ENCODE assay signal across 1 cellular context in the genomic region with DNA sequence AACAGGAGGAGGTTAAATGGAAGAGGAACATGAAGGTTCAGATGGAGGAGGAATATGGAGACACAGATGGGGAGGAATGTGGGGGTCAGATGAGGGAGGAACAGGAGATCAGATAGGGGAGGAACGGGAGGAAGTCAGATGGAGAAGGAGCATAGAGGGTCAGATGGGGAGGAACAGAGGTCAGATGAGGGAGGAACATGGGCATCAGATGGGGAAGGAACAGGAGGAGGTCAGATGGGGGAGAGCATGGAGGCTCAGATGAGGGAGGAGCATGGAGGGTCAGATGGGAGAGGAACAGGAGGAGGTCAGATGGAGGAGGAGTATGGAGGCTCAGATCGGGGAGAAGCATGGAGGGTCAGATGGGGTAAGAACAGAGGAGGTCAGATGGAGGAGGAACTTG.
A peak's percentile ranks its signal among the peaks of the same experiment; 100 is the strongest.
TF ChIP-seq lines count a peak whose summit lies in the region.

No MANE protein-coding gene starts in this region.

TF ChIP-seq in HepG2, 621 proteins besides CTCF, POLR2A, EP300 and RAD21 (continued from another document):
- TF ChIP-seq, protein P1, sequence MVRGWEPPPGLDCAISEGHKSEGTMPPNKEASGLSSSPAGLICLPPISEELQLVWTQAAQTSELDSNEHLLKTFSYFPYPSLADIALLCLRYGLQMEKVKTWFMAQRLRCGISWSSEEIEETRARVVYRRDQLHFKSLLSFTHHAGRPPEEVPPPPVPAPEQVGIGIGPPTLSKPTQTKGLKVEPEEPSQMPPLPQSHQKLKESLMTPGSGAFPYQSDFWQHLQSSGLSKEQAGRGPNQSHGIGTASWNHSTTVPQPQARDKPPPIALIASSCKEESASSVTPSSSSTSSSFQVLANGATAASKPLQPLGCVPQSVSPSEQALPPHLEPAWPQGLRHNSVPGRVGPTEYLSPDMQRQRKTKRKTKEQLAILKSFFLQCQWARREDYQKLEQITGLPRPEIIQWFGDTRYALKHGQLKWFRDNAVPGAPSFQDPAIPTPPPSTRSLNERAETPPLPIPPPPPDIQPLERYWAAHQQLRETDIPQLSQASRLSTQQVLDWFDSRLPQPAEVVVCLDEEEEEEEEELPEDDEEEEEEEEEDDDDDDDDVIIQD (CRISPR knock-in tag; IDR thresholded peaks at IDR 0.05; ENCODE audit: low read depth), result no peak
- TF ChIP-seq MEIS2 (CRISPR knock-in tag; IDR thresholded peaks at IDR 0.05), result no peak
- no peak for TF ChIP-seq POLR2G (IDR thresholded peaks at IDR 0.05; ENCODE audit: low read depth, low read length)
- TF ChIP-seq, protein P2, sequence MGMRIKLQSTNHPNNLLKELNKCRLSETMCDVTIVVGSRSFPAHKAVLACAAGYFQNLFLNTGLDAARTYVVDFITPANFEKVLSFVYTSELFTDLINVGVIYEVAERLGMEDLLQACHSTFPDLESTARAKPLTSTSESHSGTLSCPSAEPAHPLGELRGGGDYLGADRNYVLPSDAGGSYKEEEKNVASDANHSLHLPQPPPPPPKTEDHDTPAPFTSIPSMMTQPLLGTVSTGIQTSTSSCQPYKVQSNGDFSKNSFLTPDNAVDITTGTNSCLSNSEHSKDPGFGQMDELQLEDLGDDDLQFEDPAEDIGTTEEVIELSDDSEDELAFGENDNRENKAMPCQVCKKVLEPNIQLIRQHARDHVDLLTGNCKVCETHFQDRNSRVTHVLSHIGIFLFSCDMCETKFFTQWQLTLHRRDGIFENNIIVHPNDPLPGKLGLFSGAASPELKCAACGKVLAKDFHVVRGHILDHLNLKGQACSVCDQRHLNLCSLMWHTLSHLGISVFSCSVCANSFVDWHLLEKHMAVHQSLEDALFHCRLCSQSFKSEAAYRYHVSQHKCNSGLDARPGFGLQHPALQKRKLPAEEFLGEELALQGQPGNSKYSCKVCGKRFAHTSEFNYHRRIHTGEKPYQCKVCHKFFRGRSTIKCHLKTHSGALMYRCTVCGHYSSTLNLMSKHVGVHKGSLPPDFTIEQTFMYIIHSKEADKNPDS (CRISPR knock-in tag; IDR thresholded peaks at IDR 0.05), result no peak
- TF ChIP-seq, protein P3, sequence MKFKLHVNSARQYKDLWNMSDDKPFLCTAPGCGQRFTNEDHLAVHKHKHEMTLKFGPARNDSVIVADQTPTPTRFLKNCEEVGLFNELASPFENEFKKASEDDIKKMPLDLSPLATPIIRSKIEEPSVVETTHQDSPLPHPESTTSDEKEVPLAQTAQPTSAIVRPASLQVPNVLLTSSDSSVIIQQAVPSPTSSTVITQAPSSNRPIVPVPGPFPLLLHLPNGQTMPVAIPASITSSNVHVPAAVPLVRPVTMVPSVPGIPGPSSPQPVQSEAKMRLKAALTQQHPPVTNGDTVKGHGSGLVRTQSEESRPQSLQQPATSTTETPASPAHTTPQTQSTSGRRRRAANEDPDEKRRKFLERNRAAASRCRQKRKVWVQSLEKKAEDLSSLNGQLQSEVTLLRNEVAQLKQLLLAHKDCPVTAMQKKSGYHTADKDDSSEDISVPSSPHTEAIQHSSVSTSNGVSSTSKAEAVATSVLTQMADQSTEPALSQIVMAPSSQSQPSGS (CRISPR knock-in tag; IDR thresholded peaks at IDR 0.05), result no peak
- TF ChIP-seq, protein P4, sequence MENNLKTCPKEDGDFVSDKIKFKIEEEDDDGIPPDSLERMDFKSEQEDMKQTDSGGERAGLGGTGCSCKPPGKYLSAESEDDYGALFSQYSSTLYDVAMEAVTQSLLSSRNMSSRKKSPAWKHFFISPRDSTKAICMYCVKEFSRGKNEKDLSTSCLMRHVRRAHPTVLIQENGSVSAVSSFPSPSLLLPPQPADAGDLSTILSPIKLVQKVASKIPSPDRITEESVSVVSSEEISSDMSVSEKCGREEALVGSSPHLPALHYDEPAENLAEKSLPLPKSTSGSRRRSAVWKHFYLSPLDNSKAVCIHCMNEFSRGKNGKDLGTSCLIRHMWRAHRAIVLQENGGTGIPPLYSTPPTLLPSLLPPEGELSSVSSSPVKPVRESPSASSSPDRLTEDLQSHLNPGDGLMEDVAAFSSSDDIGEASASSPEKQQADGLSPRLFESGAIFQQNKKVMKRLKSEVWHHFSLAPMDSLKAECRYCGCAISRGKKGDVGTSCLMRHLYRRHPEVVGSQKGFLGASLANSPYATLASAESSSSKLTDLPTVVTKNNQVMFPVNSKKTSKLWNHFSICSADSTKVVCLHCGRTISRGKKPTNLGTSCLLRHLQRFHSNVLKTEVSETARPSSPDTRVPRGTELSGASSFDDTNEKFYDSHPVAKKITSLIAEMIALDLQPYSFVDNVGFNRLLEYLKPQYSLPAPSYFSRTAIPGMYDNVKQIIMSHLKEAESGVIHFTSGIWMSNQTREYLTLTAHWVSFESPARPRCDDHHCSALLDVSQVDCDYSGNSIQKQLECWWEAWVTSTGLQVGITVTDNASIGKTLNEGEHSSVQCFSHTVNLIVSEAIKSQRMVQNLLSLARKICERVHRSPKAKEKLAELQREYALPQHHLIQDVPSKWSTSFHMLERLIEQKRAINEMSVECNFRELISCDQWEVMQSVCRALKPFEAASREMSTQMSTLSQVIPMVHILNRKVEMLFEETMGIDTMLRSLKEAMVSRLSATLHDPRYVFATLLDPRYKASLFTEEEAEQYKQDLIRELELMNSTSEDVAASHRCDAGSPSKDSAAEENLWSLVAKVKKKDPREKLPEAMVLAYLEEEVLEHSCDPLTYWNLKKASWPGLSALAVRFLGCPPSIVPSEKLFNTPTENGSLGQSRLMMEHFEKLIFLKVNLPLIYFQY (CRISPR knock-in tag; IDR thresholded peaks at IDR 0.05; ENCODE audit: borderline replicate concordance), result no peak
- 0 out of 2 replicates have a peak, but pooled peaks have one; percentile 64 for TF ChIP-seq SOX6 (IDR thresholded peaks at IDR 0.05)
- no peak for TF ChIP-seq SOX6 (CRISPR knock-in tag; IDR thresholded peaks at IDR 0.05)
- TF ChIP-seq, protein P5, sequence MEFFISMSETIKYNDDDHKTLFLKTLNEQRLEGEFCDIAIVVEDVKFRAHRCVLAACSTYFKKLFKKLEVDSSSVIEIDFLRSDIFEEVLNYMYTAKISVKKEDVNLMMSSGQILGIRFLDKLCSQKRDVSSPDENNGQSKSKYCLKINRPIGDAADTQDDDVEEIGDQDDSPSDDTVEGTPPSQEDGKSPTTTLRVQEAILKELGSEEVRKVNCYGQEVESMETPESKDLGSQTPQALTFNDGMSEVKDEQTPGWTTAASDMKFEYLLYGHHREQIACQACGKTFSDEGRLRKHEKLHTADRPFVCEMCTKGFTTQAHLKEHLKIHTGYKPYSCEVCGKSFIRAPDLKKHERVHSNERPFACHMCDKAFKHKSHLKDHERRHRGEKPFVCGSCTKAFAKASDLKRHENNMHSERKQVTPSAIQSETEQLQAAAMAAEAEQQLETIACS (CRISPR knock-in tag; IDR thresholded peaks at IDR 0.05), result no peak
- TF ChIP-seq NFATC3 (CRISPR knock-in tag; IDR thresholded peaks at IDR 0.05), result no peak
- TF ChIP-seq KLF12 (CRISPR knock-in tag; IDR thresholded peaks at IDR 0.05; ENCODE audit: borderline replicate concordance), result no peak
- TF ChIP-seq, protein P6, sequence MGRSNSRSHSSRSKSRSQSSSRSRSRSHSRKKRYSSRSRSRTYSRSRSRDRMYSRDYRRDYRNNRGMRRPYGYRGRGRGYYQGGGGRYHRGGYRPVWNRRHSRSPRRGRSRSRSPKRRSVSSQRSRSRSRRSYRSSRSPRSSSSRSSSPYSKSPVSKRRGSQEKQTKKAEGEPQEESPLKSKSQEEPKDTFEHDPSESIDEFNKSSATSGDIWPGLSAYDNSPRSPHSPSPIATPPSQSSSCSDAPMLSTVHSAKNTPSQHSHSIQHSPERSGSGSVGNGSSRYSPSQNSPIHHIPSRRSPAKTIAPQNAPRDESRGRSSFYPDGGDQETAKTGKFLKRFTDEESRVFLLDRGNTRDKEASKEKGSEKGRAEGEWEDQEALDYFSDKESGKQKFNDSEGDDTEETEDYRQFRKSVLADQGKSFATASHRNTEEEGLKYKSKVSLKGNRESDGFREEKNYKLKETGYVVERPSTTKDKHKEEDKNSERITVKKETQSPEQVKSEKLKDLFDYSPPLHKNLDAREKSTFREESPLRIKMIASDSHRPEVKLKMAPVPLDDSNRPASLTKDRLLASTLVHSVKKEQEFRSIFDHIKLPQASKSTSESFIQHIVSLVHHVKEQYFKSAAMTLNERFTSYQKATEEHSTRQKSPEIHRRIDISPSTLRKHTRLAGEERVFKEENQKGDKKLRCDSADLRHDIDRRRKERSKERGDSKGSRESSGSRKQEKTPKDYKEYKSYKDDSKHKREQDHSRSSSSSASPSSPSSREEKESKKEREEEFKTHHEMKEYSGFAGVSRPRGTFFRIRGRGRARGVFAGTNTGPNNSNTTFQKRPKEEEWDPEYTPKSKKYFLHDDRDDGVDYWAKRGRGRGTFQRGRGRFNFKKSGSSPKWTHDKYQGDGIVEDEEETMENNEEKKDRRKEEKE (IDR thresholded peaks at IDR 0.05), result no peak
- no peak for TF ChIP-seq EED (CRISPR knock-in tag; IDR thresholded peaks at IDR 0.05)
- TF ChIP-seq CHD4 (IDR thresholded peaks at IDR 0.05; ENCODE audit: borderline replicate concordance, low read length), result no peak
- no peak for TF ChIP-seq HOXA5 (CRISPR knock-in tag; IDR thresholded peaks at IDR 0.05)
- TF ChIP-seq CBX1 (IDR thresholded peaks at IDR 0.05; ENCODE audit: low read depth), result no peak
- TF ChIP-seq ZBTB42 (CRISPR knock-in tag; IDR thresholded peaks at IDR 0.05), result no peak
- TF ChIP-seq ZSCAN22 (CRISPR knock-in tag; IDR thresholded peaks at IDR 0.05), result 0 out of 2 replicates have a peak, but pooled peaks have one; percentile 47
- TF ChIP-seq PCBP2 (optimal IDR thresholded peaks at IDR 0.05; ENCODE audit: low read depth, low read length, poor library complexity, severe bottlenecking), result no peak
- no peak for TF ChIP-seq ZNF24 (IDR thresholded peaks at IDR 0.05)
- TF ChIP-seq ZNF652 (CRISPR knock-in tag; IDR thresholded peaks at IDR 0.05; ENCODE audit: borderline replicate concordance, low read depth), result no peak
- TF ChIP-seq, protein P7, sequence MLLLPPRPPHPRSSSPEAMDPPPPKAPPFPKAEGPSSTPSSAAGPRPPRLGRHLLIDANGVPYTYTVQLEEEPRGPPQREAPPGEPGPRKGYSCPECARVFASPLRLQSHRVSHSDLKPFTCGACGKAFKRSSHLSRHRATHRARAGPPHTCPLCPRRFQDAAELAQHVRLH (CRISPR knock-in tag; IDR thresholded peaks at IDR 0.05; ENCODE audit: borderline replicate concordance, low read depth), result no peak
TF ChIP-seq in HepG2: peak in this region for 10.
